In the genomic region with DNA sequence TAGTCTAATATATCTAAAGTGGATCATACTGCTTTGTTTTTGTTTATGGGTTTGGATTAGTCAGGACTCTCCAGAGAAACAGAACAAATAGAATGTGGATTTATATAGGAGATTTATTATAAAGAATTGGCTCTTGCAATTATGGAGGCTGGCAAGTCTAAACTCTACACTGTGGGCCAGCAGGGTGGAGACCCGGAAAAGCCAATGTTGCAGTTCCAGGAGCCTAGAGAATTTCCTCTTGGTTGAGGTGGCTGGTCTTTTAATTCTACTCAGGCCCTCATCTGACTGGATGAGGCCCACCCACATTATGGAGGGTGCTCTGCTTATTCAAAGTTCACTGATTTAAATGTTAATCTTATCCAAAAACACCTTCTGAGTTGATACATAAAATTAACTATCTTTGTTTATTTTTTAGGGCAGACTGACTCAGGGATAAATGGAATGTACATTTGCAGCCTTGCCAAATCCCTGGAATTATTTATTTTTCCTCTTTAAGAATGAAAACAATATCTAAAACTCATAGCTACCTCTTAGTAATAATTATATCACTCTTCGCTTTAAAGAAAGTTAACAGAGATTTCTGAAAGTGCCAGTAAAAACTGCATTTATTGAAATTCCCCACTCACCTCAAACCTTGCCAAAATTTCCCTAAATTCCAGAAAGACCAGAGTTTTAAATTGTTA, we compare ENCODE assay signal across 25 cellular contexts. TPM values are rescaled to one million over a fixed set of nuclear protein-coding genes. Genes with fewer than 3 reads are reported as not detected.
DNase-seq lines count a peak whose midpoint lies in the region; ATAC-seq, FAIRE-seq and TF ChIP-seq lines count a peak whose summit lies in the region.
"Had no signal": no experiment of that assay in that cellular context is flagged by ENCODE, and none has a peak within 500 bp of the region (broad histone marks: within the 10 kb centered on the region; RNA-seq: fewer than 3 reads in every experiment).

No MANE protein-coding gene starts in this region.

- no peak for FAIRE-seq in frontal cortex (lab: Jason Lieb, UNC)
- FAIRE-seq: A204.1, H54, K562, RCC 7860 had no signal

- peaks cover 13% of the 10 kb centered on the region for H3K9me3 ChIP-seq in MG63
- peaks cover 8% of the 10 kb centered on the region for H3K9me3 ChIP-seq in mesenchymal stem cell (ENCODE audit: control insufficient read depth, low read length)
- H3K9me3 ChIP-seq in PC-9 (ENCODE audit: insufficient read depth, low read depth): no peaks in the 10 kb centered on the region; the same call in 1 of the 2 replicates
- H3K9me3 ChIP-seq: tibial nerve had no signal

- H3K79me2 ChIP-seq in PC-9 (ENCODE audit: low read depth): no peaks in the 10 kb centered on the region

- H3K18ac ChIP-seq in mesenchymal stem cell (ENCODE audit: low read depth in 1 of 2, low read length in 2 of 2): no peak overlapping the region

- no peak overlapping the region for H2BK15ac ChIP-seq in mesenchymal stem cell (ENCODE audit: low read depth, poor library complexity, severe bottlenecking)

- ATAC-seq in left ventricle myocardium superior: no peak
- ATAC-seq: activated naive CD8-positive, alpha-beta T cell treated with anti-CD3 and anti-CD28 coated beads, Interleukin-2, amount 50 U/mL, for 24 hours; K562; stimulated activated naive CD8-positive, alpha-beta T cell treated with anti-CD3 and anti-CD28 coated beads, Interleukin-15, Interleukin-2, amounts not matched to agents 100 U/mL and 50 U/mL, for 24 hours had no signal

- no peak overlapping the region for H2AK5ac ChIP-seq in mesenchymal stem cell (ENCODE audit: low read length, severe bottlenecking)

- H3K27ac ChIP-seq in mesenchymal stem cell (ENCODE audit: low read length, poor library complexity, severe bottlenecking): no peak overlapping the region
- no peak overlapping the region for H3K27ac ChIP-seq in PC-9
- H3K27ac ChIP-seq: BLaER1, cardiac muscle cell, tibial nerve had no signal

- H3K23ac ChIP-seq in mesenchymal stem cell (ENCODE audit: low read length in 2 of 2): no peak overlapping the region

- H3K27me3 ChIP-seq in MG63: no peaks in the 10 kb centered on the region; the same call in 1 of the 2 replicates
- H3K27me3 ChIP-seq in mesenchymal stem cell (ENCODE audit: control insufficient read depth in 1 of 2, insufficient read depth in 1 of 2, low read length in 2 of 2): peaks cover 0 to 11% of the 10 kb centered on the region in 2 experiments
- H3K27me3 ChIP-seq in PC-9 (ENCODE audit: insufficient read depth, low read depth): no peaks in the 10 kb centered on the region
- H3K27me3 ChIP-seq: BLaER1, cardiac muscle cell, tibial nerve had no signal

- DNase-seq in AG08395 (ENCODE audit: low spot score) (peak; percentile 22), MG63 (peak; percentile 69), choroid plexus epithelial cell (ENCODE audit: low read depth) (peak; percentile 10), mesenchymal stem cell (no peak), left ventricle myocardium superior (no peak), PC-9 (no peak), frontal cortex (ENCODE audit: low spot score in 2 of 2) (no peak)
- no peak for DNase-seq in activated CD4-positive, alpha-beta T cell treated with anti-CD3 and anti-CD28 coated beads, Interleukin-2, amount 50 U/mL, for 4 hours
- DNase-seq: activated CD4-positive, alpha-beta memory T cell treated with anti-CD3 and anti-CD28 coated beads, Interleukin-2, amount 10 ng/mL, durations not matched to agents 7 days and 5 days; activated CD4-positive, CD25-positive, alpha-beta regulatory T cell; activated effector memory CD4-positive, alpha-beta T cell treated with Interleukin-2 at 50 U/mL for 16 hours; activated naive CD8-positive, alpha-beta T cell treated with anti-CD3 and anti-CD28 coated beads, Interleukin-2, amount 50 U/mL, for 24 hours; DND-41; NCI-H524; occipital lobe; stimulated activated CD4-positive, alpha-beta T cell treated with anti-CD3 and anti-CD28 coated beads, Interleukin-4, amount 100 ng/mL, for 24 hours; stimulated activated naive CD8-positive, alpha-beta T cell treated with anti-CD3 and anti-CD28 coated beads, Interleukin-15, Interleukin-2, amounts not matched to agents 100 U/mL and 50 U/mL, for 24 hours; T1000 had no signal

- H3K9ac ChIP-seq in mesenchymal stem cell (ENCODE audit: low read length): peak overlapping the region; percentile 40
- H3K9ac ChIP-seq: BLaER1 had no signal

- no peak overlapping the region for H4K91ac ChIP-seq in mesenchymal stem cell (ENCODE audit: low read length)

- no peak overlapping the region for H2BK120ac ChIP-seq in mesenchymal stem cell (ENCODE audit: low read depth, low read length)

- intact Hi-C loops in left ventricle myocardium superior (cut with micrococcal nuclease) (no loop called here), PC-9 (cut with micrococcal nuclease; ENCODE audit: unreplicated experiment) (no loop called here)

- H3K4ac ChIP-seq in mesenchymal stem cell (ENCODE audit: low read depth in 1 of 2, low read length in 2 of 2): no peak overlapping the region

- H2AFZ ChIP-seq in mesenchymal stem cell (ENCODE audit: low read depth, low read length): no peak overlapping the region
- H2AFZ ChIP-seq in PC-9: no peak overlapping the region

- no peak overlapping the region for H3K14ac ChIP-seq in mesenchymal stem cell (ENCODE audit: low read length in 2 of 2)

- H3K4me1 ChIP-seq in mesenchymal stem cell (ENCODE audit: control insufficient read depth, insufficient read depth, low read depth, low read length): peaks cover 1% of the 10 kb centered on the region
- H3K4me1 ChIP-seq in PC-9 (replicated peaks; ENCODE audit: insufficient read depth): no peaks in the 10 kb centered on the region

- CTCF ChIA-PET in PC-9 (lab: Charles Lee): no interaction called here

- no peaks in the 10 kb centered on the region for H3K36me3 ChIP-seq in MG63
- H3K36me3 ChIP-seq in mesenchymal stem cell (ENCODE audit: control insufficient read depth in 1 of 2, insufficient read depth in 2 of 2, low read depth in 1 of 2, low read length in 2 of 2): no peaks in the 10 kb centered on the region
- H3K36me3 ChIP-seq in PC-9 (ENCODE audit: low read depth): no peaks in the 10 kb centered on the region
- H3K36me3 ChIP-seq: BLaER1, cardiac muscle cell, tibial nerve had no signal

- H3F3A ChIP-seq in PC-9 (ENCODE audit: insufficient read depth, low read depth): no peaks in the 10 kb centered on the region

- no peaks in the 10 kb centered on the region for H4K20me1 ChIP-seq in PC-9 (ENCODE audit: insufficient read depth)
- H4K20me1 ChIP-seq: BLaER1 had no signal

- POLR2A ChIA-PET in PC-9 (lab: Charles Lee; ENCODE audit: unreplicated experiment): no interaction called here

- H2BK12ac ChIP-seq in mesenchymal stem cell (ENCODE audit: low read length in 2 of 2): no peak overlapping the region

- 70% methylated on average over 2 of the region's 2 CpGs for WGBS in mesenchymal stem cell

- TF ChIP-seq CTCF in choroid plexus epithelial cell (conservative IDR thresholded peaks at IDR 0.05; ENCODE audit: low read depth, low read length) (no peak), PC-9 (conservative IDR thresholded peaks at IDR 0.05) (no peak)

- H3K79me1 ChIP-seq in mesenchymal stem cell (replicated peaks; ENCODE audit: low read length, poor library complexity, severe bottlenecking): no peaks in the 10 kb centered on the region

- no peaks in the 10 kb centered on the region for H3K9me2 ChIP-seq in PC-9 (ENCODE audit: insufficient read depth)

- H3K4me2 ChIP-seq in mesenchymal stem cell (ENCODE audit: low read length, poor library complexity, severe bottlenecking): no peak overlapping the region
- H3K4me2 ChIP-seq in PC-9: no peak overlapping the region
- H3K4me2 ChIP-seq: BLaER1 had no signal

- H4K8ac ChIP-seq in mesenchymal stem cell (ENCODE audit: low read length): no peak overlapping the region

- H3K4me3 ChIP-seq in MG63: no peak overlapping the region
- H3K4me3 ChIP-seq in choroid plexus epithelial cell (ENCODE audit: low read depth, low read length): no peak overlapping the region
- H3K4me3 ChIP-seq in mesenchymal stem cell (ENCODE audit: insufficient read depth in 1 of 2, low read depth in 1 of 2, low read length in 2 of 2): no peak overlapping the region
- H3K4me3 ChIP-seq in PC-9: no peak overlapping the region
- H3K4me3 ChIP-seq: BLaER1, cardiac muscle cell, K562, tibial nerve had no signal

- no TSS peak for BruUV-seq in PC-9 (replicated peaks; lab: Mats Ljungman, UMichigan)

- H2BK5ac ChIP-seq in mesenchymal stem cell (ENCODE audit: low read depth, low read length, poor library complexity, severe bottlenecking): no peak overlapping the region

RNA-seq across cellular contexts. Expression of a gene that starts 36.5 kb away (rescaled TPM):
- 27.5 and 62.9 TPM in 2 replicates for total RNA-seq in MG63 (2014; rRNA removed; shearing (Covaris generic); ENCODE audit: low replicate concordance)
- 5.5 TPM for polyA plus RNA-seq in mesenchymal stem cell (2013, experiment 1 of 2)
- polyA plus RNA-seq in mesenchymal stem cell (2013, experiment 2 of 2): 5.8 TPM
- total RNA-seq in left ventricle myocardium superior: 16.5 TPM
- 16.4 and 20.7 TPM in 2 replicates for total RNA-seq in PC-9 (2021)
- total RNA-seq in frontal cortex: 58.7 TPM

Comparison
In these comparisons a context has a peak if more than half of its experiments do, and no peak if none do; other contexts are left out.
1. DNase-seq: peak in AG08395 (single experiment), MG63 (single experiment) and choroid plexus epithelial cell (single experiment); none in mesenchymal stem cell (single experiment), activated CD4-positive, alpha-beta T cell treated with anti-CD3 and anti-CD28 coated beads, Interleukin-2, amount 50 U/mL, for 4 hours (0 of 2), left ventricle myocardium superior (single experiment), PC-9 (0 of 2) and frontal cortex (0 of 2).